ENCODE assay signal across 8 cellular contexts in the genomic region with DNA sequence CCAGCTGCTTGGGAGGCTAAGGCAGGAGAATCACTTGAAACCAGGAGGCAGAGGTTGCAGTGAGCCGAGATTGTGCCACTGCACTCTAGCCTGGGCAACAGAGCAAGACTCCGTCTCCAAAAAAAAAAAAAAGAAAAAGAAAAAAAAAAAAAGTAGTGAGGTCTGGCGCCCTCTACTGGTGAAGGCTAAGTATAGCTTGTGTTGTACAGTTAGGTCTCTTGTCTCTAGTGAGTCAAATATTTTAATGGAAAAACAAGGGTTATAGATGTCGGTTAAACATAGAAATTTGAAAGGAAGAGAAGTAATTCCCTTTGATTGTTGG. TPM values are rescaled to one million over a fixed set of nuclear protein-coding genes. Genes with fewer than 3 reads are reported as not detected.
DNase-seq lines count a peak whose midpoint lies in the region; ATAC-seq and TF ChIP-seq lines count a peak whose summit lies in the region.
"Not testable (repeated sequence)": the region's sequence is repeated elsewhere in the genome, so short reads cannot be mapped to it uniquely, and the experiment has no call there.

No MANE protein-coding gene starts in this region.

- not testable (repeated sequence) for H3K9me3 Mint-ChIP-seq in nephron

- not testable (repeated sequence) for H3K27me3 Mint-ChIP-seq in nephron (ENCODE audit: low read depth)

- H3K27me3 ChIP-seq in breast epithelium, result peaks cover 0 to 10% of the 10 kb centered on the region in 2 donors
- H3K27me3 ChIP-seq in tibial artery, result not testable (repeated sequence)

- H3K9me3 ChIP-seq in breast epithelium, tibial artery: not testable (repeated sequence)

- peak; percentile 58 for DNase-seq in DMS53 (lab: John Stamatoyannopoulos, UW)
- DNase-seq in NCI-H82 (lab: John Stamatoyannopoulos, UW), result peak; percentile 66
- DNase-seq in activated CD4-positive, CD25-positive, alpha-beta regulatory T cell treated with anti-CD3 and anti-CD28 coated beads, Interleukin-2, amount 50 U/mL, for 16 hours (ENCODE audit: low read depth, low spot score), result peak; percentile 10
- DNase-seq in breast epithelium (ENCODE audit: low spot score in 2 of 2); Right ventricle myocardium superior; tibial artery: not testable (repeated sequence)

- not testable (repeated sequence) for H3K4me3 ChIP-seq in breast epithelium, tibial artery

- H3K4me1 Mint-ChIP-seq in nephron, result peaks cover 41% of the 10 kb centered on the region

- not testable (repeated sequence) for H3K4me3 Mint-ChIP-seq in nephron

- not testable (repeated sequence) for H3K27ac Mint-ChIP-seq in nephron

- not testable (repeated sequence) for H3K27ac ChIP-seq in breast epithelium, tibial artery

- TF ChIP-seq CTCF in breast epithelium (IDR thresholded peaks at IDR 0.05) (peak in 2 of 3 donors; percentile 85 to 88), nephron (IDR thresholded peaks at IDR 0.05; ENCODE audit: unreplicated experiment in 3 of 3) (peak; percentile 74 to 79 (median 78)), tibial artery (IDR thresholded peaks at IDR 0.05) (peak; percentile 53 to 58)

- intact Hi-C loops in breast epithelium (cut with DNase I; ENCODE audit: low total_unique reads), result not testable (repeated sequence)
- intact Hi-C loops in Right ventricle myocardium superior (cut with DNase I), result loop anchor here (10.0 kb wide), 1 partner anchor 240 kb away; no protein-coding TSS in a partner anchor
- intact Hi-C loops in tibial artery (cut with DNase I; ENCODE audit: low total_unique reads), result loop anchor here (5.0 kb wide), 2 partner anchors 238 to 458 kb away; no protein-coding TSS in a partner anchor

- H3K36me3 Mint-ChIP-seq in nephron (ENCODE audit: low read depth), result not testable (repeated sequence)

- not testable (repeated sequence) for TF ChIP-seq EP300 in Ishikawa (IDR thresholded peaks at IDR 0.05; ENCODE audit: borderline replicate concordance)

- not testable (repeated sequence) for H3K36me3 ChIP-seq in breast epithelium, tibial artery

- not testable (repeated sequence) for H3K4me1 ChIP-seq in breast epithelium
- H3K4me1 ChIP-seq in tibial artery, result peaks cover 0 to 72% (median 10%) of the 10 kb centered on the region in 4 donors

- TF ChIP-seq RAD21 in Ishikawa (IDR thresholded peaks at IDR 0.05; ENCODE audit: low read depth), result peak; percentile 42

- ATAC-seq in Right ventricle myocardium superior (ENCODE audit: poor library complexity), result peak; percentile 57

- TF ChIP-seq POLR2A in breast epithelium (IDR thresholded peaks at IDR 0.05), result not testable (repeated sequence)

RNA-seq across cellular contexts. Expression of gene USP9X, which starts 29.8 kb away (rescaled TPM):
- total RNA-seq in breast epithelium (100 to 1,000 TPM in 2 of 3 donors, 10 to 100 TPM in 1; 99.0 to 124 (median 112) TPM), Right ventricle myocardium superior (47.3 TPM)
